In the genomic region with DNA sequence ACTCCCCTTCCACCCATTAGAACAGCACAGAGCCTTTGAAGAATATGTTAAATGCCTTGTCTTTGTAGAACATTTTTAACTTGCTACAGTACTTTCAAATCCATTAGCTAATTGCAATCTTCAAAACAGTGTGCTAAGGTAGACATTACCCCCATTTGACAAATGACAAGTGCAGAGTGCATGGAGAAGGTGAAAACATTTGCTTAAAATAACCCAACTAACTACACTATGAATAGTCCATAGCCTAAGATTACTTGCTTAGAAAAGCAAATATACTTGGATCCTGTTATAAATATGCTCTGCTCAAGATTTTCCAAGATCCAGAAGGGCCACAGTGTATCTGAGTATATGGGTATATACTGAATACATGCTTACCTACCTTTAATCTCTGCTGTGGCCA, we compare ENCODE assay signal across 27 cellular contexts.
"Had no signal": no experiment of that assay in that cellular context is flagged by ENCODE, and none has a peak within 500 bp of the region (broad histone marks: within the 10 kb centered on the region; RNA-seq: fewer than 3 reads in every experiment).

No MANE protein-coding gene starts in this region.

- H3K4me3 ChIP-seq: neural progenitor cell, ovary, psoas muscle, right lobe of liver, sigmoid colon, stomach, thoracic aorta, thyroid gland, tibial nerve, upper lobe of left lung, vagina had no signal

- DNase-seq: natural killer cell; occipital lobe; ovary; posterior cingulate gyrus; psoas muscle; retina; right cardiac atrium; right lobe of liver; sigmoid colon; small intestine; stimulated activated CD4-positive, alpha-beta T cell treated with anti-CD3 and anti-CD28 coated beads, Interleukin-15, amount 100 ng/mL, for 24 hours; stimulated activated CD4-positive, alpha-beta T cell treated with anti-CD3 and anti-CD28 coated beads, Interleukin-2, amount 100 ng/mL, for 24 hours; stimulated activated CD4-positive, alpha-beta T cell treated with anti-CD3 and anti-CD28 coated beads, Interleukin-2, amount 100 ng/mL, for 48 hours; stimulated activated CD4-positive, alpha-beta T cell treated with anti-CD3 and anti-CD28 coated beads, Interleukin-4, amount 100 ng/mL, for 24 hours; stimulated activated naive B cell treated with anti-CD40 and anti-IgM and Interleukin-4, amounts not matched to agents 10 μg/mL and 1 μg/mL and 100 μg/mL, for 72 hours; stimulated activated naive CD4-positive, alpha-beta T cell treated with Interleukin-2 at 50 U/mL for 16 hours; stomach; thyroid gland; trophoblast cell; upper lobe of left lung had no signal

- H3K9ac ChIP-seq: neural progenitor cell, parathyroid adenoma had no signal

- H3K27me3 ChIP-seq: neural progenitor cell, ovary, right lobe of liver, sigmoid colon, stomach, thyroid gland, tibial nerve, upper lobe of left lung, vagina had no signal

- H3K36me3 ChIP-seq: neural progenitor cell, ovary, right lobe of liver, sigmoid colon, stomach, thoracic aorta, thyroid gland, tibial nerve, upper lobe of left lung, vagina had no signal

- H3K9me3 ChIP-seq: ovary, psoas muscle, right lobe of liver, sigmoid colon, stomach, thoracic aorta, thyroid gland, tibial nerve, upper lobe of left lung, vagina had no signal

- ATAC-seq: natural killer cell; right cardiac atrium; right lobe of liver; stimulated activated effector memory CD8-positive, alpha-beta T cell treated with anti-CD3 and anti-CD28 coated beads, Interleukin-12 subunit alpha, Interleukin-12 subunit beta, amount 100 ng/mL, for 72 hours; stimulated activated naive B cell treated with anti-CD40 and anti-IgM and Interleukin-4, amounts not matched to agents 10 μg/mL and 1 μg/mL and 100 μg/mL, for 72 hours had no signal

- H3K79me2 ChIP-seq: parathyroid adenoma had no signal

- H3K27ac ChIP-seq: neural progenitor cell, ovary, parathyroid adenoma, psoas muscle, right lobe of liver, sigmoid colon, stomach, thoracic aorta, thyroid gland, tibial nerve, upper lobe of left lung, vagina had no signal

- H3K4me1 ChIP-seq: neural progenitor cell, parathyroid adenoma, psoas muscle, right lobe of liver, sigmoid colon, stomach, thyroid gland, tibial nerve, upper lobe of left lung, vagina had no signal

- FAIRE-seq: small intestine, urothelium cell line had no signal

- H3K4me2 ChIP-seq: neural progenitor cell had no signal

- H2AFZ ChIP-seq: neural progenitor cell, parathyroid adenoma had no signal
